In genomic region chr20:17957505-17958325, GRCh38 we compare ENCODE assay signal across 1 cellular context.
TF ChIP-seq lines count a peak whose summit lies in the region.

No MANE protein-coding gene starts in this region.

TF ChIP-seq in HepG2, 621 proteins besides CTCF, POLR2A, EP300 and RAD21 (continued from another document and continues in another):
- TF ChIP-seq ZSCAN5A (CRISPR knock-in tag; IDR thresholded peaks at IDR 0.05; ENCODE audit: borderline replicate concordance) (no peak), HES4 (CRISPR knock-in tag; IDR thresholded peaks at IDR 0.05; ENCODE audit: borderline replicate concordance) (no peak), ZNF546 (CRISPR knock-in tag; conservative IDR thresholded peaks at IDR 0.05) (no peak), HDAC1 (CRISPR knock-in tag; IDR thresholded peaks at IDR 0.05) (no peak), EEA1 (CRISPR knock-in tag; IDR thresholded peaks at IDR 0.05; ENCODE audit: borderline replicate concordance) (no peak), HNF1B (CRISPR knock-in tag; IDR thresholded peaks at IDR 0.05) (no peak), FOXA3 (CRISPR knock-in tag; IDR thresholded peaks at IDR 0.05) (peak; percentile 62), FOXC1 (CRISPR knock-in tag; IDR thresholded peaks at IDR 0.05; ENCODE audit: borderline replicate concordance) (no peak), ZNF260 (CRISPR knock-in tag; IDR thresholded peaks at IDR 0.05; ENCODE audit: borderline replicate concordance, low read depth) (no peak), ZNF121 (CRISPR knock-in tag; IDR thresholded peaks at IDR 0.05) (0 out of 2 replicates have a peak, but pooled peaks have one; percentile 23), GTF2F1 (IDR thresholded peaks at IDR 0.05; ENCODE audit: low read length) (no peak), ZBTB10 (CRISPR knock-in tag; IDR thresholded peaks at IDR 0.05; ENCODE audit: borderline replicate concordance) (no peak), CC2D1A (CRISPR knock-in tag; IDR thresholded peaks at IDR 0.05) (no peak), ZBTB42 (CRISPR knock-in tag; IDR thresholded peaks at IDR 0.05) (no peak), ATF3 (CRISPR knock-in tag; IDR thresholded peaks at IDR 0.05) (no peak), GRHL1 (CRISPR knock-in tag; conservative IDR thresholded peaks at IDR 0.05) (no peak), PATZ1 (CRISPR knock-in tag; IDR thresholded peaks at IDR 0.05) (no peak), RNF219 (CRISPR knock-in tag; IDR thresholded peaks at IDR 0.05) (no peak), TCF7 (IDR thresholded peaks at IDR 0.05; ENCODE audit: low read depth) (no peak), ARHGAP35 (CRISPR knock-in tag; IDR thresholded peaks at IDR 0.05; ENCODE audit: borderline replicate concordance) (no peak), ZBTB7B (CRISPR knock-in tag; IDR thresholded peaks at IDR 0.05) (0 out of 2 replicates have a peak, but pooled peaks have one; percentile 38), ZFX (CRISPR knock-in tag; IDR thresholded peaks at IDR 0.05; ENCODE audit: low read depth) (no peak), PPARG (CRISPR knock-in tag; conservative IDR thresholded peaks at IDR 0.05) (no peak), GMEB1 (CRISPR knock-in tag; IDR thresholded peaks at IDR 0.05; ENCODE audit: borderline replicate concordance) (no peak), ZNF607 (CRISPR knock-in tag; IDR thresholded peaks at IDR 0.05; ENCODE audit: borderline replicate concordance) (no peak), ETS1 (CRISPR knock-in tag; IDR thresholded peaks at IDR 0.05) (no peak), ZZZ3 (CRISPR knock-in tag; IDR thresholded peaks at IDR 0.05; ENCODE audit: borderline replicate concordance) (no peak), BORCS8-MEF2B (CRISPR knock-in tag; IDR thresholded peaks at IDR 0.05) (no peak), ZSCAN9 (CRISPR knock-in tag; IDR thresholded peaks at IDR 0.05; ENCODE audit: borderline replicate concordance) (no peak), ZBTB43 (CRISPR knock-in tag; conservative IDR thresholded peaks at IDR 0.05) (no peak), ZNF180 (CRISPR knock-in tag; IDR thresholded peaks at IDR 0.05; ENCODE audit: borderline replicate concordance, low read depth) (no peak), KDM6A (CRISPR knock-in tag; IDR thresholded peaks at IDR 0.05; ENCODE audit: low read depth) (no peak), PRDM15 (CRISPR knock-in tag; IDR thresholded peaks at IDR 0.05) (peak; percentile 85), ZNF768 (CRISPR knock-in tag; IDR thresholded peaks at IDR 0.05) (no peak), ZNF136 (CRISPR knock-in tag; IDR thresholded peaks at IDR 0.05; ENCODE audit: low read depth) (no peak), RFX5 (IDR thresholded peaks at IDR 0.05; ENCODE audit: low read depth, low read length) (no peak), ZNF83 (CRISPR knock-in tag; IDR thresholded peaks at IDR 0.05; ENCODE audit: borderline replicate concordance) (no peak), SNAPC5 (CRISPR knock-in tag; IDR thresholded peaks at IDR 0.05; ENCODE audit: borderline replicate concordance) (no peak)
